In the genomic region with DNA sequence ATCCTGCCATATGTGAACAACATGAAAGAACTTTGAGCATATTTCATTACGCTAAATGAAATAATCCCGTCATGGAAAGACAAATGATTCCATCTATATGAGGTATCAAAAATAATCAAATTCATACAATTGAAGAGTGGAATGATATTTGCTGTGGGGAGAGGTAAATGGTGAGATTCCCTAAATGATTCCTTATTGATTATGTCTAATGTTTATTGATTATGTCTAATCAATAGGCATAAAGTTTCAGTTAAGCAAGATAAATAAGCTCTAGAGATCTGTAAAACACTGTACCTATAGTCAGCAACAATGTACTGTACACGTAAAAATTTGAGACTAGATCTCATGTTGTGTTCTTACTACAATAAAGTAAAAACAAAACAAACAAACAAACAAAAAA, we compare ENCODE assay signal across 40 cellular contexts.
"Had no signal": no experiment of that assay in that cellular context is flagged by ENCODE, and none has a peak within 500 bp of the region (broad histone marks: within the 10 kb centered on the region; RNA-seq: fewer than 3 reads in every experiment).

No MANE protein-coding gene starts in this region.

- H3K9me3 Mint-ChIP-seq: activated naive CD4-positive, alpha-beta T cell treated with anti-CD3 and anti-CD28 coated beads for 36 hours; activated naive CD8-positive, alpha-beta T cell treated with anti-CD3 and anti-CD28 coated beads, Interleukin-2, amount 10 ng/mL, durations not matched to agents 7 days and 5 days; activated naive CD8-positive, alpha-beta T cell treated with anti-CD3 and anti-CD28 coated beads, Interleukin-2, amount 50 U/mL, for 24 hours; activated T-cell treated with anti-CD3 and anti-CD28 coated beads, Interleukin-2, amount 50 U/mL, for 24 hours; activated T-cell treated with anti-CD3 and anti-CD28 coated beads, Interleukin-2, amount 50 U/mL, for 4 hours; activated T-helper 1 cell treated with anti-CD3 and anti-CD28 coated beads, Interleukin-12 subunit alpha, Interleukin-12 subunit beta, Interleukin-2, Interleukin-4 antibody, amounts not matched to agents 30 ng/mL and 10 ng/mL and 1 ng/mL, durations not matched to agents 14 hours and 24 hours and 36 hours; activated T-helper 17 cell treated with anti-CD3 and anti-CD28 coated beads, Interleukin-2, amount 50 U/mL, for 72 hours; activated T-helper 2 cell treated with anti-CD3 and anti-CD28 coated beads, Interferon-gamma antibody, Interleukin-2, Interleukin-4, amounts not matched to agents 10 μg/mL and 5 μg/mL and 100 μg/mL, durations not matched to agents 14 hours and 24 hours and 36 hours had no signal

- DNase-seq: activated effector memory CD4-positive, alpha-beta T cell treated with anti-CD3 and anti-CD28 coated beads, Interleukin-2, amount 50 U/mL, for 16 hours; activated effector memory CD4-positive, alpha-beta T cell treated with Interleukin-2 at 50 U/mL for 16 hours; activated gamma-delta T cell; activated gamma-delta T cell treated with Interleukin-2 at 50 U/mL for 16 hours; activated naive CD4-positive, alpha-beta T cell; activated naive CD4-positive, alpha-beta T cell treated with anti-CD3 and anti-CD28 coated beads for 36 hours; activated naive CD4-positive, alpha-beta T cell treated with anti-CD3 and anti-CD28 coated beads, Interleukin-2, amount 10 ng/mL, durations not matched to agents 7 days and 5 days; activated naive CD4-positive, alpha-beta T cell treated with anti-CD3 and anti-CD28 coated beads, Interleukin-2, amount 50 U/mL, for 16 hours; activated naive CD4-positive, alpha-beta T cell treated with Interleukin-2 at 50 U/mL for 16 hours; activated naive CD8-positive, alpha-beta T cell treated with anti-CD3 and anti-CD28 coated beads for 36 hours; activated naive CD8-positive, alpha-beta T cell treated with anti-CD3 and anti-CD28 coated beads, Interleukin-2, amount 10 ng/mL, durations not matched to agents 7 days and 5 days; activated naive CD8-positive, alpha-beta T cell treated with anti-CD3 and anti-CD28 coated beads, Interleukin-2, amount 50 U/mL, for 24 hours; activated T-cell treated with anti-CD3 and anti-CD28 coated beads for 4 hours; activated T-cell treated with anti-CD3 and anti-CD28 coated beads, Interleukin-2, amount 50 U/mL, for 1 hour; activated T-cell treated with anti-CD3 and anti-CD28 coated beads, Interleukin-2, amount 50 U/mL, for 24 hours; activated T-cell treated with anti-CD3 and anti-CD28 coated beads, Interleukin-2, amount 50 U/mL, for 4 hours; activated T-cell treated with anti-CD3 and anti-CD28 coated beads, Interleukin-2, amount 50 U/mL, for 48 hours; activated T-cell treated with anti-CD3 and anti-CD28 coated beads, Interleukin-2, amount 50 U/mL, for 72 hours; adrenal gland; amniotic stem cell; amygdala; anterior cingulate cortex; aorta; body of pancreas; brain microvascular endothelial cell; caudate nucleus; central memory CD4-positive, alpha-beta T cell; cerebellar nuclear complex had no signal

- H3K27me3 ChIP-seq: adrenal gland, ascending aorta, body of pancreas, brain microvascular endothelial cell, breast epithelium, cardiac muscle cell had no signal

- H3K4me3 Mint-ChIP-seq: activated naive CD4-positive, alpha-beta T cell treated with anti-CD3 and anti-CD28 coated beads for 36 hours; activated naive CD4-positive, alpha-beta T cell treated with anti-CD3 and anti-CD28 coated beads, Interleukin-2, amount 10 ng/mL, durations not matched to agents 7 days and 5 days; activated naive CD4-positive, alpha-beta T cell treated with anti-CD3 and anti-CD28 coated beads, Interleukin-2, amount 50 U/mL, for 24 hours; activated naive CD8-positive, alpha-beta T cell; activated naive CD8-positive, alpha-beta T cell treated with anti-CD3 and anti-CD28 coated beads for 36 hours; activated naive CD8-positive, alpha-beta T cell treated with anti-CD3 and anti-CD28 coated beads, Interleukin-2, amount 10 ng/mL, durations not matched to agents 7 days and 5 days; activated naive CD8-positive, alpha-beta T cell treated with anti-CD3 and anti-CD28 coated beads, Interleukin-2, amount 50 U/mL, for 24 hours; activated T-cell treated with anti-CD3 and anti-CD28 coated beads, Interleukin-2, amount 50 U/mL, for 24 hours; activated T-cell treated with anti-CD3 and anti-CD28 coated beads, Interleukin-2, amount 50 U/mL, for 4 hours; activated T-cell treated with anti-CD3 and anti-CD28 coated beads, Interleukin-2, amount 50 U/mL, for 72 hours; activated T-helper 1 cell treated with anti-CD3 and anti-CD28 coated beads, Interleukin-12 subunit alpha, Interleukin-12 subunit beta, Interleukin-2, Interleukin-4 antibody, amounts not matched to agents 30 ng/mL and 10 ng/mL and 1 ng/mL, durations not matched to agents 14 hours and 24 hours and 36 hours; activated T-helper 17 cell treated with anti-CD3 and anti-CD28 coated beads, Interleukin-2, amount 50 U/mL, for 72 hours; brain; central memory CD8-positive, alpha-beta T cell had no signal

- H3K36me3 Mint-ChIP-seq: activated naive CD4-positive, alpha-beta T cell treated with anti-CD3 and anti-CD28 coated beads, Interleukin-2, amount 10 ng/mL, durations not matched to agents 7 days and 5 days; activated naive CD8-positive, alpha-beta T cell; activated naive CD8-positive, alpha-beta T cell treated with anti-CD3 and anti-CD28 coated beads for 36 hours; activated naive CD8-positive, alpha-beta T cell treated with anti-CD3 and anti-CD28 coated beads, Interleukin-2, amount 10 ng/mL, durations not matched to agents 7 days and 5 days; brain had no signal

- H3K4me3 ChIP-seq: adrenal gland, ascending aorta, body of pancreas, breast epithelium, cardiac muscle cell had no signal

- H3K36me3 ChIP-seq: adrenal gland, ascending aorta, brain microvascular endothelial cell, breast epithelium, cardiac muscle cell had no signal

- H3K4me1 Mint-ChIP-seq: activated naive CD4-positive, alpha-beta T cell treated with anti-CD3 and anti-CD28 coated beads, Interleukin-2, amount 10 ng/mL, durations not matched to agents 7 days and 5 days; activated naive CD4-positive, alpha-beta T cell treated with anti-CD3 and anti-CD28 coated beads, Interleukin-2, amount 50 U/mL, for 24 hours; activated naive CD8-positive, alpha-beta T cell treated with anti-CD3 and anti-CD28 coated beads for 36 hours; activated naive CD8-positive, alpha-beta T cell treated with anti-CD3 and anti-CD28 coated beads, Interleukin-2, amount 10 ng/mL, durations not matched to agents 7 days and 5 days; activated naive CD8-positive, alpha-beta T cell treated with anti-CD3 and anti-CD28 coated beads, Interleukin-2, amount 50 U/mL, for 24 hours; activated T-helper 17 cell treated with anti-CD3 and anti-CD28 coated beads, Interleukin-2, amount 50 U/mL, for 72 hours; central memory CD8-positive, alpha-beta T cell had no signal

- ATAC-seq: activated naive CD4-positive, alpha-beta T cell treated with anti-CD3 and anti-CD28 coated beads, Interleukin-2, amount 50 U/mL, for 72 hours; activated naive CD8-positive, alpha-beta T cell treated with anti-CD3 and anti-CD28 coated beads, Interleukin-2, amount 50 U/mL, for 24 hours; activated T-cell treated with anti-CD3 and anti-CD28 coated beads, Interleukin-2, amount 50 U/mL, for 4 hours; activated T-cell treated with anti-CD3 and anti-CD28 coated beads, Interleukin-2, amount 50 U/mL, for 72 hours; activated T-helper 17 cell treated with anti-CD3 and anti-CD28 coated beads, Interleukin-2, amount 50 U/mL, for 72 hours; body of pancreas had no signal

- H3K27ac Mint-ChIP-seq: activated naive CD4-positive, alpha-beta T cell treated with anti-CD3 and anti-CD28 coated beads for 36 hours; activated naive CD4-positive, alpha-beta T cell treated with anti-CD3 and anti-CD28 coated beads, Interleukin-2, amount 10 ng/mL, durations not matched to agents 7 days and 5 days; activated naive CD4-positive, alpha-beta T cell treated with anti-CD3 and anti-CD28 coated beads, Interleukin-2, amount 50 U/mL, for 24 hours; activated naive CD4-positive, alpha-beta T cell treated with anti-CD3 and anti-CD28 coated beads, Interleukin-2, amount 50 U/mL, for 72 hours; activated naive CD8-positive, alpha-beta T cell; activated naive CD8-positive, alpha-beta T cell treated with anti-CD3 and anti-CD28 coated beads for 36 hours; activated naive CD8-positive, alpha-beta T cell treated with anti-CD3 and anti-CD28 coated beads, Interleukin-2, amount 10 ng/mL, durations not matched to agents 7 days and 5 days; activated naive CD8-positive, alpha-beta T cell treated with anti-CD3 and anti-CD28 coated beads, Interleukin-2, amount 50 U/mL, for 24 hours; activated T-cell treated with anti-CD3 and anti-CD28 coated beads, Interleukin-2, amount 50 U/mL, for 24 hours; activated T-cell treated with anti-CD3 and anti-CD28 coated beads, Interleukin-2, amount 50 U/mL, for 72 hours; activated T-helper 1 cell treated with anti-CD3 and anti-CD28 coated beads, Interleukin-12 subunit alpha, Interleukin-12 subunit beta, Interleukin-2, Interleukin-4 antibody, amounts not matched to agents 30 ng/mL and 10 ng/mL and 1 ng/mL, durations not matched to agents 14 hours and 24 hours and 36 hours; activated T-helper 17 cell treated with anti-CD3 and anti-CD28 coated beads, Interleukin-2, amount 50 U/mL, for 72 hours; activated T-helper 2 cell treated with anti-CD3 and anti-CD28 coated beads, Interferon-gamma antibody, Interleukin-2, Interleukin-4, amounts not matched to agents 10 μg/mL and 5 μg/mL and 100 μg/mL, durations not matched to agents 14 hours and 24 hours and 36 hours; brain had no signal

- H3K9me3 ChIP-seq: adrenal gland, ascending aorta, body of pancreas, breast epithelium had no signal

- H3K4me1 ChIP-seq: adrenal gland, ascending aorta, body of pancreas, breast epithelium had no signal

- FAIRE-seq: bronchial epithelial cell had no signal

- H3K27ac ChIP-seq: adrenal gland, ascending aorta, body of pancreas, brain microvascular endothelial cell, breast epithelium, cardiac muscle cell had no signal
